ENCODE assay signal across 8 cellular contexts in genomic region chr1:178310685-178311105, GRCh38.
A peak's percentile ranks its signal among the peaks of the same experiment; 100 is the strongest.
DNase-seq lines count a peak whose midpoint lies in the region; ATAC-seq, FAIRE-seq and TF ChIP-seq lines count a peak whose summit lies in the region.

No MANE protein-coding gene starts in this region.

- peaks cover 6% of the 10 kb centered on the region for H3K4me1 Mint-ChIP-seq in type B pancreatic cell (ENCODE audit: unreplicated experiment)

- TF ChIP-seq CTCF in bronchial epithelial cell (IDR thresholded peaks at IDR 0.05; ENCODE audit: insufficient read depth, low read length, severe bottlenecking) (peak; percentile 59), type B pancreatic cell (conservative IDR thresholded peaks at IDR 0.05) (peak; percentile 90)

- no peaks in the 10 kb centered on the region for H3K36me3 Mint-ChIP-seq in type B pancreatic cell

- H3K27ac Mint-ChIP-seq in type B pancreatic cell, result peak overlapping the region; percentile 80

- no peaks in the 10 kb centered on the region for H3K27me3 ChIP-seq in bronchial epithelial cell (ENCODE audit: control insufficient read depth, insufficient read depth, low read length)

- H3K4me3 ChIP-seq in Jurkat, Clone E6-1 (ENCODE audit: low read length), result no peak overlapping the region
- H3K4me3 ChIP-seq in bronchial epithelial cell (ENCODE audit: low read depth, low read length), result no peak overlapping the region

- H3K4me3 Mint-ChIP-seq in type B pancreatic cell, result peak overlapping the region; percentile 11

- ATAC-seq in GM21526 (IDR thresholded peaks at IDR 0.05; ENCODE audit: low FRiP score, unreplicated experiment), result peak; percentile 61

- H3K36me3 ChIP-seq in bronchial epithelial cell (ENCODE audit: control insufficient read depth, insufficient read depth, low read length), result no peaks in the 10 kb centered on the region

- H3K9me3 Mint-ChIP-seq in type B pancreatic cell, result peaks cover 2% of the 10 kb centered on the region

- FAIRE-seq in bronchial epithelial cell (lab: Jason Lieb, UNC), result peak; percentile 13

- no peaks in the 10 kb centered on the region for H3K27me3 Mint-ChIP-seq in type B pancreatic cell

- DNase-seq in DMS79 treated with DMSO at 0.1 percent for 48 hours (lab: John Stamatoyannopoulos, UW) (peak; percentile 82), NOMO-1 treated with dmso at 0.1 percent for 144 hours (lab: John Stamatoyannopoulos, UW; ENCODE audit: unreplicated experiment) (peak; percentile 18), bronchial epithelial cell (ENCODE audit: low read depth) (peak; percentile 82), kidney tubule cell (ENCODE audit: low spot score) (peak; percentile 87), type B pancreatic cell (ENCODE audit: extremely low spot score, unreplicated experiment) (no peak)
- DNase-seq in Jurkat, Clone E6-1 (ENCODE audit: low read depth, low spot score), result peak; percentile 54
- no peak for DNase-seq in effector CD4-positive, alpha-beta T cell

Comparison
In these comparisons a context has a peak if more than half of its experiments do, and no peak if none do; other contexts are left out.
1. DNase-seq: peak in DMS79 treated with DMSO at 0.1 percent for 48 hours (single experiment), Jurkat, Clone E6-1 (single experiment), NOMO-1 treated with dmso at 0.1 percent for 144 hours (single experiment), bronchial epithelial cell (single experiment) and kidney tubule cell (single experiment); none in type B pancreatic cell (single experiment) and effector CD4-positive, alpha-beta T cell (single experiment).